In genomic region chr7:5234852-5235831, GRCh38 we compare ENCODE assay signal across 8 cellular contexts. TPM values are rescaled to one million over a fixed set of nuclear protein-coding genes. Genes with fewer than 3 reads are reported as not detected.
DNase-seq lines count a peak whose midpoint lies in the region; TF ChIP-seq lines count a peak whose summit lies in the region.

No MANE protein-coding gene starts in this region.

- no peaks in the 10 kb centered on the region for H3K9me3 Mint-ChIP-seq in endodermal cell

- TF ChIP-seq POLR2A in stomach (IDR thresholded peaks at IDR 0.05), result no peak

- no peaks in the 10 kb centered on the region for H3K4me1 ChIP-seq in endodermal cell (ENCODE audit: control insufficient read depth, insufficient read depth, low read length)
- peaks cover 3 to 26% (median 7%) of the 10 kb centered on the region in 4 donors for H3K4me1 ChIP-seq in stomach

- H3K4me3 ChIP-seq in endodermal cell (ENCODE audit: low read length), result no peak overlapping the region
- H3K4me3 ChIP-seq in stomach, result no peak overlapping the region

- TF ChIP-seq CTCF in endodermal cell (conservative IDR thresholded peaks at IDR 0.05) (no peak), stomach (IDR thresholded peaks at IDR 0.05) (no peak)

- no peak overlapping the region for H3K9ac ChIP-seq in endodermal cell (ENCODE audit: extremely low read depth, low read length, poor library complexity, severe bottlenecking)

- intact Hi-C loops in stomach (cut with DNase I; ENCODE audit: low total_unique reads), result no loop called here

- H3K9me3 ChIP-seq in endodermal cell (ENCODE audit: control insufficient read depth, low read length), result no peaks in the 10 kb centered on the region
- H3K9me3 ChIP-seq in stomach, result no peaks in the 10 kb centered on the region

- H3K27ac ChIP-seq in endodermal cell (ENCODE audit: low read depth, low read length) (no peak overlapping the region), stomach (no peak overlapping the region)

- no peak overlapping the region for H3K4me3 Mint-ChIP-seq in endodermal cell

- 92 to 94% methylated on average over 14 to 26 of the region's 26 CpGs for WGBS in endodermal cell (ENCODE audit: insufficient coverage in 1 of 2, insufficient read length in 1 of 2), 2 experiments
- WGBS in stomach, 5 donors, result 54 to 64% (median 60%) methylated on average over 26 of the region's 26 CpGs

- no peak for TF ChIP-seq EP300 in stomach (IDR thresholded peaks at IDR 0.05)

- peaks cover 7% of the 10 kb centered on the region for H3K27me3 Mint-ChIP-seq in endodermal cell (ENCODE audit: insufficient read depth)

- peak; percentile 25 for DNase-seq in ELR (ENCODE audit: low read depth)
- peak; percentile 72 for DNase-seq in H4 (ENCODE audit: low spot score)
- DNase-seq in NCI-H2029 (lab: John Stamatoyannopoulos, UW), result peak; percentile 56
- DNase-seq in islet precursor cell, result peak; percentile 61
- no peak for DNase-seq in endodermal cell
- no peak for DNase-seq in activated naive CD4-positive, alpha-beta T cell (lab: John Stamatoyannopoulos, UW)
- no peak for DNase-seq in stomach
- no peak for DNase-seq in GM03348 (ENCODE audit: low spot score)

- H3K36me3 ChIP-seq in endodermal cell (ENCODE audit: control insufficient read depth, insufficient read depth, low read length) (peaks cover 16% of the 10 kb centered on the region), stomach (peaks cover 14 to 35% (median 33%) of the 10 kb centered on the region in 4 donors)

- no peak overlapping the region for H3K27ac Mint-ChIP-seq in endodermal cell

- H3K36me3 Mint-ChIP-seq in endodermal cell (ENCODE audit: low read depth), result peaks cover 28% of the 10 kb centered on the region

- H3K27me3 ChIP-seq in endodermal cell (ENCODE audit: control insufficient read depth, insufficient read depth, low read length, poor library complexity, severe bottlenecking) (no peaks in the 10 kb centered on the region), stomach (no peaks in the 10 kb centered on the region)

- peaks cover 4% of the 10 kb centered on the region for H3K4me1 Mint-ChIP-seq in endodermal cell

RNA-seq across cellular contexts. Expression of gene WIPI2, which starts 45.1 kb away (rescaled TPM):
- 72.6 and 73.3 TPM in 2 replicates for total RNA-seq in H4 (2014; rRNA removed; shearing (Covaris generic))
- total RNA-seq in endodermal cell (100 to 1,000 TPM in 1 of 2 donors, 10 to 100 TPM in 1; 95.2 to 103 TPM), stomach (10 to 100 TPM; 11.1 to 92.0 (median 65.8) TPM)
- 65.5 TPM for polyA plus RNA-seq in endodermal cell (2013, experiment 1 of 2)
- polyA plus RNA-seq in endodermal cell (2013, experiment 2 of 2), result 66.1 TPM
- 10 to 100 TPM; 24.5 to 40.0 (median 32.1) TPM for polyA plus RNA-seq in stomach

RNA-seq across cellular contexts. Expression of gene SLC29A4, which starts 47.6 kb away (rescaled TPM):
- total RNA-seq in H4 (2014; rRNA removed; shearing (Covaris generic)), result 27.4 and 44.7 TPM in 2 replicates
- total RNA-seq in endodermal cell (10 to 100 TPM; 15.0 to 23.8 TPM), stomach (1 to 10 TPM; 2.4 to 8.2 (median 4.1) TPM)
- polyA plus RNA-seq in endodermal cell (2013, experiment 1 of 2), result 34.8 TPM
- 30.5 TPM for polyA plus RNA-seq in endodermal cell (2013, experiment 2 of 2)
- 1 to 10 TPM; 2.7 to 6.5 (median 3.7) TPM for polyA plus RNA-seq in stomach

Comparison
In these comparisons a context has a peak if more than half of its experiments do, and no peak if none do; other contexts are left out.
1. DNase-seq: peak in ELR (single experiment), H4 (single experiment), NCI-H2029 (single experiment) and islet precursor cell (single experiment); none in endodermal cell (single experiment), activated naive CD4-positive, alpha-beta T cell (0 of 4), stomach (single experiment) and GM03348 (single experiment).